Comparison of ENCODE assay signal across 19 cellular contexts in the genomic region with DNA sequence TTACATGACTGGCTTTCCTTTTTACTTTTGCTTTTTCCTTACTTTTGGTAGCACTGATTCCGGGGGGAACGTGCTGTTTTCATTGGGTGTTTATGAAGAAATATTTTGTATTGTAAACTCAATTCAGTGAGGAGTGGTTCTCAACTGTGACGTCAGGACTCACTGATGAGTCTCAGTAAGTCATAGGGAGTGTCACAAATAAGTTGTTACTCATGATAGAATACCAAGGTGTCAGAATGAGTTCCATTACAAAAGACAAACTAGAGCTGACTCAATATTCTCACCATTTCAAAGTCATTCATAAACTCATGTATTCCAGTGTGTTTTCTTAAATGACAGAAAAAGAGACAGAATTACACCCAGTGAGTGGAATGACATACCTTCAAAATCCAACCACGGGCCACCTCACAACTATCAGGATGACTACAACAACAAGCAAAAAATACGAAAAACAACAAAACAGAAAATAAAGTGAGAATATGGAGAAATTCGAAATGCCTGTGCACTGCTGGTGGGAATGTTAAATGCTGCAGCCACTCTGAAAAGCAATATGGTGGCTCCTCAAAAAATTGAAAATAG.
DNase-seq lines count a peak whose midpoint lies in the region; ATAC-seq and TF ChIP-seq lines count a peak whose summit lies in the region.
"Had no signal": no experiment of that assay in that cellular context is flagged by ENCODE, and none has a peak within 500 bp of the region (broad histone marks: within the 10 kb centered on the region; RNA-seq: fewer than 3 reads in every experiment).

No MANE protein-coding gene starts in this region.

- peaks cover 0 to 10% (median 0%) of the 10 kb centered on the region in 3 donors for H3K4me1 ChIP-seq in gastroesophageal sphincter

- no peak overlapping the region for H3K4me3 ChIP-seq in gastroesophageal sphincter
- H3K4me3 ChIP-seq: hepatocyte had no signal

- peak overlapping the region; percentile 78 for H3K27ac Mint-ChIP-seq in activated CD4-positive, alpha-beta T cell treated with anti-CD3 and anti-CD28 coated beads for 36 hours
- H3K27ac Mint-ChIP-seq in activated T-helper 2 cell treated with anti-CD3 and anti-CD28 coated beads, Interferon-gamma antibody, Interleukin-2, Interleukin-4, amounts not matched to agents 10 μg/mL and 5 μg/mL and 100 μg/mL, durations not matched to agents 14 hours and 24 hours and 36 hours: peak overlapping the region; percentile 61
- H3K27ac Mint-ChIP-seq: CD4-positive, alpha-beta memory T cell; H9; IgD-negative memory B cell had no signal

- no peak overlapping the region for H3K4me3 Mint-ChIP-seq in activated CD4-positive, alpha-beta T cell treated with anti-CD3 and anti-CD28 coated beads for 36 hours
- H3K4me3 Mint-ChIP-seq in activated T-helper 2 cell treated with anti-CD3 and anti-CD28 coated beads, Interferon-gamma antibody, Interleukin-2, Interleukin-4, amounts not matched to agents 10 μg/mL and 5 μg/mL and 100 μg/mL, durations not matched to agents 14 hours and 24 hours and 36 hours (ENCODE audit: low read depth): no peak overlapping the region
- H3K4me3 Mint-ChIP-seq: CD4-positive, alpha-beta memory T cell; H9; IgD-negative memory B cell had no signal

- CTCF ChIA-PET in activated CD4-positive, alpha-beta T cell treated with anti-CD3 and anti-CD28 coated beads for 36 hours (lab: Charles Lee): no interaction called here

- TF ChIP-seq EP300 in gastroesophageal sphincter (IDR thresholded peaks at IDR 0.05): no peak

- POLR2A ChIA-PET in activated CD4-positive, alpha-beta T cell treated with anti-CD3 and anti-CD28 coated beads for 36 hours (lab: Charles Lee): interaction anchor here (0.6 kb wide), 2 partner anchors 8 to 36 kb away, joined by 3 read pairs; no protein-coding TSS in a partner anchor

- no peak overlapping the region for H3K27ac ChIP-seq in gastroesophageal sphincter
- H3K27ac ChIP-seq: hepatocyte had no signal

- no peaks in the 10 kb centered on the region for H3K9me3 ChIP-seq in gastroesophageal sphincter
- H3K9me3 ChIP-seq: SK-N-SH had no signal

- TF ChIP-seq CTCF in gastroesophageal sphincter (IDR thresholded peaks at IDR 0.05): no peak

- ATAC-seq in activated CD4-positive, alpha-beta T cell treated with anti-CD3 and anti-CD28 coated beads for 36 hours: peak; percentile 77
- peak; percentile 67 for ATAC-seq in gastroesophageal sphincter
- no peak for ATAC-seq in GM18909 (IDR thresholded peaks at IDR 0.05; ENCODE audit: poor library complexity, unreplicated experiment)
- no peak for ATAC-seq in GM19328 (IDR thresholded peaks at IDR 0.05; ENCODE audit: unreplicated experiment)

- H3K9me3 Mint-ChIP-seq in activated CD4-positive, alpha-beta T cell treated with anti-CD3 and anti-CD28 coated beads for 36 hours (ENCODE audit: low read depth): no peaks in the 10 kb centered on the region
- H3K9me3 Mint-ChIP-seq in activated T-helper 2 cell treated with anti-CD3 and anti-CD28 coated beads, Interferon-gamma antibody, Interleukin-2, Interleukin-4, amounts not matched to agents 10 μg/mL and 5 μg/mL and 100 μg/mL, durations not matched to agents 14 hours and 24 hours and 36 hours: no peaks in the 10 kb centered on the region
- H3K9me3 Mint-ChIP-seq: CD4-positive, alpha-beta memory T cell; H9 had no signal

- no peaks in the 10 kb centered on the region for H3K27me3 ChIP-seq in gastroesophageal sphincter
- H3K27me3 ChIP-seq: hepatocyte had no signal

- intact Hi-C loops in activated CD4-positive, alpha-beta T cell treated with anti-CD3 and anti-CD28 coated beads for 36 hours (cut with DNase I, micrococcal nuclease): loop anchor here (1.0 to 5.0 kb wide), 9 partner anchors 77 to 420 kb away; no protein-coding TSS in a partner anchor
- intact Hi-C loops in activated T-helper 2 cell treated with anti-CD3 and anti-CD28 coated beads, Interferon-gamma antibody, Interleukin-2, Interleukin-4, amounts not matched to agents 10 μg/mL and 5 μg/mL and 100 μg/mL, durations not matched to agents 14 hours and 24 hours and 36 hours (cut with micrococcal nuclease): loop anchor here (2.0 to 5.0 kb wide), 2 partner anchors 260 to 323 kb away; a partner anchor contains a TSS

- peaks cover 24% of the 10 kb centered on the region for H3K4me1 Mint-ChIP-seq in activated CD4-positive, alpha-beta T cell treated with anti-CD3 and anti-CD28 coated beads for 36 hours
- H3K4me1 Mint-ChIP-seq in activated T-helper 2 cell treated with anti-CD3 and anti-CD28 coated beads, Interferon-gamma antibody, Interleukin-2, Interleukin-4, amounts not matched to agents 10 μg/mL and 5 μg/mL and 100 μg/mL, durations not matched to agents 14 hours and 24 hours and 36 hours (ENCODE audit: low read depth): peaks cover 6% of the 10 kb centered on the region
- H3K4me1 Mint-ChIP-seq: CD4-positive, alpha-beta memory T cell; IgD-negative memory B cell had no signal

- 83 to 87% methylated on average over 5 to 6 of the region's 6 CpGs for WGBS in gastroesophageal sphincter (ENCODE audit: low coverage in 1 of 2), 2 donors

- H3K36me3 ChIP-seq in gastroesophageal sphincter: no peaks in the 10 kb centered on the region

- DNase-seq in activated CD4-positive, alpha-beta T cell treated with anti-CD3 and anti-CD28 coated beads for 36 hours: peak; percentile 72
- DNase-seq in activated CD4-positive, alpha-beta T cell treated with anti-CD3 and anti-CD28 coated beads for 4 hours: no peak
- DNase-seq in ELR (ENCODE audit: low read depth): peak; percentile 79
- DNase-seq in activated T-helper 2 cell treated with anti-CD3 and anti-CD28 coated beads, Interferon-gamma antibody, Interleukin-2, Interleukin-4, amounts not matched to agents 10 μg/mL and 5 μg/mL and 100 μg/mL, durations not matched to agents 14 hours and 24 hours and 36 hours (ENCODE audit: low spot score): no peak
- no peak for DNase-seq in NCI-H774 (lab: John Stamatoyannopoulos, UW)
- DNase-seq: amygdala; CD4-positive, alpha-beta memory T cell; H9; kidney glomerular epithelial cell; NCI-H1092 treated with DMSO at 0.1 percent for 48 hours; NCI-H226; nucleus accumbens; SK-N-SH; substantia nigra had no signal

- peaks cover 23% of the 10 kb centered on the region for H3K27me3 Mint-ChIP-seq in activated CD4-positive, alpha-beta T cell treated with anti-CD3 and anti-CD28 coated beads for 36 hours
- peaks cover 12% of the 10 kb centered on the region for H3K27me3 Mint-ChIP-seq in activated T-helper 2 cell treated with anti-CD3 and anti-CD28 coated beads, Interferon-gamma antibody, Interleukin-2, Interleukin-4, amounts not matched to agents 10 μg/mL and 5 μg/mL and 100 μg/mL, durations not matched to agents 14 hours and 24 hours and 36 hours (ENCODE audit: low read depth)

- no peak for TF ChIP-seq POLR2A in gastroesophageal sphincter (IDR thresholded peaks at IDR 0.05)

- no peaks in the 10 kb centered on the region for H3K36me3 Mint-ChIP-seq in activated CD4-positive, alpha-beta T cell treated with anti-CD3 and anti-CD28 coated beads for 36 hours (ENCODE audit: low read depth)
- H3K36me3 Mint-ChIP-seq in activated T-helper 2 cell treated with anti-CD3 and anti-CD28 coated beads, Interferon-gamma antibody, Interleukin-2, Interleukin-4, amounts not matched to agents 10 μg/mL and 5 μg/mL and 100 μg/mL, durations not matched to agents 14 hours and 24 hours and 36 hours (ENCODE audit: low read depth): no peaks in the 10 kb centered on the region
- H3K36me3 Mint-ChIP-seq: CD4-positive, alpha-beta memory T cell; IgD-negative memory B cell had no signal

Comparison
In these comparisons a context has a peak if more than half of its experiments do, and no peak if none do; other contexts are left out.
1. DNase-seq: peak in activated CD4-positive, alpha-beta T cell treated with anti-CD3 and anti-CD28 coated beads for 36 hours (single experiment) and ELR (single experiment); none in activated CD4-positive, alpha-beta T cell treated with anti-CD3 and anti-CD28 coated beads for 4 hours (0 of 2), activated T-helper 2 cell treated with anti-CD3 and anti-CD28 coated beads, Interferon-gamma antibody, Interleukin-2, Interleukin-4, amounts not matched to agents 10 μg/mL and 5 μg/mL and 100 μg/mL, durations not matched to agents 14 hours and 24 hours and 36 hours (single experiment) and NCI-H774 (single experiment).
2. ATAC-seq: peak in activated CD4-positive, alpha-beta T cell treated with anti-CD3 and anti-CD28 coated beads for 36 hours (single experiment) and gastroesophageal sphincter (single experiment); none in GM18909 (single experiment) and GM19328 (single experiment).